ENCODE assay signal across 11 cellular contexts in the genomic region with DNA sequence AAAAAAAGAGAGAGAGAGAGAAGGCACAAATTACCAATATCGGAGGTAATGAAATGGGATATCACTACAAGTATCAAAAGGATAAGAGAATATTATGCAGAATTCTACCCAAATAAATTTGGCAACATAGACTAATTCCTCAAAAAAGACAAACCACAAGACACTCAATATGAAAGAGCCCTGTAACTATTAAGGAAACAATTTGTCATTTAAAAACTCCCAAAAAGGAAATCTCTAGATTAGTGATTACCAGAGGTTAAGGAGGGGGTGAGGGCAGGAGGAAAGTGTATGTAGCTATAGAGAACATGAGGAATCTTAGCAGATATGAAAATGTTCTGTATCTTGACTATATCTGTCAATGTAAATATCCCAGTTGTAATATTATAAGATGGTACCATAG. TPM values are rescaled to one million over a fixed set of nuclear protein-coding genes. Genes with fewer than 3 reads are reported as not detected.
DNase-seq lines count a peak whose midpoint lies in the region; ATAC-seq, FAIRE-seq and TF ChIP-seq lines count a peak whose summit lies in the region.
"Had no signal": no experiment of that assay in that cellular context is flagged by ENCODE, and none has a peak within 500 bp of the region (broad histone marks: within the 10 kb centered on the region; RNA-seq: fewer than 3 reads in every experiment).

No MANE protein-coding gene starts in this region.

- TF ChIP-seq CTCF in GM12878 (IDR thresholded peaks at IDR 0.05 in 2 of 3, conservative IDR thresholded peaks at IDR 0.05 in 1 of 3; ENCODE audit: control insufficient read depth in 2 of 3, extremely low read depth in 1 of 3, insufficient read depth in 1 of 3, low read depth in 3 of 3, low read length in 3 of 3), result no peak

- FAIRE-seq in GM12878 (lab: Jason Lieb, UNC), result peak; percentile 38

- DNase-seq in GM12878 (ENCODE audit: low read depth, low spot score), result peak; percentile 33
- no peak for DNase-seq in GDM1 (lab: John Stamatoyannopoulos, UW)
- no peak for DNase-seq in amniotic stem cell (lab: John Stamatoyannopoulos, UW)
- DNase-seq in NCI-H2227 treated with DMSO at 0.1 percent for 48 hours (lab: John Stamatoyannopoulos, UW), result no peak
- DNase-seq: NCI-H524, posterior cingulate gyrus had no signal

- H3K4me2 ChIP-seq in GM12878 (ENCODE audit: control insufficient read depth, insufficient read depth), result peak overlapping the region; percentile 71
- H3K4me2 ChIP-seq: hepatocyte had no signal

- peak overlapping the region; percentile 9; the same call in 1 of the 2 replicates for H3K4me3 ChIP-seq in GM12878
- H3K4me3 ChIP-seq: hepatocyte had no signal

- H3K27ac ChIP-seq in GM12878 (ENCODE audit: control insufficient read depth, insufficient read depth), result peak overlapping the region; percentile 69

- in situ Hi-C loops in GM12878 (cut with MboI), result no loop called here

- SMC1A ChIA-PET in GM12878 (lab: Charles Lee; ENCODE audit: uncharacterized antibody, unreplicated experiment), result interaction anchor here (1.0 to 7.2 kb wide), 13 partner anchors 11 to 271 kb away, joined by 3 to 91 read pairs (median 5); no protein-coding TSS in a partner anchor

- H2AFZ ChIP-seq in GM12878 (ENCODE audit: control insufficient read depth, low read depth, low read length), result no peak overlapping the region
- H2AFZ ChIP-seq: hepatocyte had no signal

- H3K27me3 ChIP-seq in GM12878 (replicated peaks in 1 of 2; ENCODE audit: control insufficient read depth in 2 of 2, insufficient read depth in 2 of 2, low read length in 1 of 2), result no peaks in the 10 kb centered on the region
- H3K27me3 ChIP-seq: hepatocyte had no signal

- RAD21 ChIA-PET in GM12878 (lab: Charles Lee; ENCODE audit: unreplicated experiment), result interaction anchor here (0.7 to 10.8 kb wide), 15 partner anchors 13 to 411 kb away, joined by 3 to 150 read pairs (median 5); a partner anchor contains a TSS

- 0 out of 2 replicates have a peak, but pooled peaks have one; percentile 8 for TF ChIP-seq RAD21 in GM12878 (IDR thresholded peaks at IDR 0.05; ENCODE audit: insufficient read depth, low read depth, low read length)

- CTCF ChIA-PET in GM12878 (lab: Yijun Ruan, JAX), result interaction anchor here (0.7 to 12.2 kb wide), 10 partner anchors 11 to 362 kb away, joined by 3 to 243 read pairs (median 8); no protein-coding TSS in a partner anchor

- no TSS peak for BruUV-seq in GM12878 (replicated peaks; lab: Mats Ljungman, UMichigan)

- intact Hi-C loops in GM12878 (cut with micrococcal nuclease; ENCODE audit: unreplicated experiment), result no loop called here

- H3K36me3 ChIP-seq in GM12878 (ENCODE audit: control insufficient read depth in 2 of 2, insufficient read depth in 2 of 2, low read length in 1 of 2), result peaks cover 0 to 1% of the 10 kb centered on the region in 2 experiments; a peak in 1 of 4 replicates

- no peaks in the 10 kb centered on the region for H4K20me1 ChIP-seq in GM12878 (ENCODE audit: control insufficient read depth, insufficient read depth)

- H3K9ac ChIP-seq in GM12878 (ENCODE audit: control insufficient read depth, insufficient read depth, low read length), result no peak overlapping the region

- TF ChIP-seq EP300 in GM12878 (IDR thresholded peaks at IDR 0.05; ENCODE audit: borderline replicate concordance in 1 of 2, control insufficient read depth in 1 of 2, low read depth in 2 of 2, low read length in 2 of 2), result peak; percentile 60 to 84; a peak in 2 of 4 replicates

- POLR2A ChIA-PET in GM12878 (lab: Charles Lee), result interaction anchor here (0.6 to 2.0 kb wide), 8 partner anchors 22 to 134 kb away, joined by 3 to 13 read pairs (median 4); a partner anchor contains a TSS

- WGBS in GM12878 (ENCODE audit: insufficient coverage, insufficient replicate concordance, low lambda C conversion rate, missing lambda C conversion rate), result 53% methylated on average over 1 of the region's 1 CpG

- H3K9me3 ChIP-seq in GM12878 (replicated peaks; ENCODE audit: control insufficient read depth, insufficient read depth, low read length), result no peaks in the 10 kb centered on the region

- TF ChIP-seq POLR2A in GM12878 (IDR thresholded peaks at IDR 0.05; ENCODE audit: low read depth, low read length), result no peak

- ATAC-seq in GM18498 (IDR thresholded peaks at IDR 0.05; ENCODE audit: unreplicated experiment) (peak; percentile 32), GM19438 (IDR thresholded peaks at IDR 0.05; ENCODE audit: low read depth, unreplicated experiment) (peak; percentile 45), HG03066 (IDR thresholded peaks at IDR 0.05; ENCODE audit: low read depth, unreplicated experiment) (peak; percentile 55), GM12878 (peak; percentile 76), GM21360 (IDR thresholded peaks at IDR 0.05; ENCODE audit: unreplicated experiment) (no peak)

- H3K79me2 ChIP-seq in GM12878 (ENCODE audit: control insufficient read depth, insufficient read depth, low read length), result no peaks in the 10 kb centered on the region

- peaks cover 38% of the 10 kb centered on the region for H3K4me1 ChIP-seq in GM12878 (ENCODE audit: control insufficient read depth, insufficient read depth, low read length)

TF ChIP-seq in GM12878, 131 proteins besides CTCF, POLR2A, EP300 and RAD21 (continues in another document):
- no peak for TF ChIP-seq YBX1 (IDR thresholded peaks at IDR 0.05)
- TF ChIP-seq IKZF1 (conservative IDR thresholded peaks at IDR 0.05), result peak; percentile 67
- peak; percentile 100 for TF ChIP-seq RUNX3 (IDR thresholded peaks at IDR 0.05; ENCODE audit: low read length)
- TF ChIP-seq, protein P1, sequence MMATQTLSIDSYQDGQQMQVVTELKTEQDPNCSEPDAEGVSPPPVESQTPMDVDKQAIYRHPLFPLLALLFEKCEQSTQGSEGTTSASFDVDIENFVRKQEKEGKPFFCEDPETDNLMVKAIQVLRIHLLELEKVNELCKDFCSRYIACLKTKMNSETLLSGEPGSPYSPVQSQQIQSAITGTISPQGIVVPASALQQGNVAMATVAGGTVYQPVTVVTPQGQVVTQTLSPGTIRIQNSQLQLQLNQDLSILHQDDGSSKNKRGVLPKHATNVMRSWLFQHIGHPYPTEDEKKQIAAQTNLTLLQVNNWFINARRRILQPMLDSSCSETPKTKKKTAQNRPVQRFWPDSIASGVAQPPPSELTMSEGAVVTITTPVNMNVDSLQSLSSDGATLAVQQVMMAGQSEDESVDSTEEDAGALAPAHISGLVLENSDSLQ (IDR thresholded peaks at IDR 0.05), result no peak
- no peak for TF ChIP-seq ZNF207 (IDR thresholded peaks at IDR 0.05; ENCODE audit: borderline replicate concordance)
- TF ChIP-seq, protein P2, sequence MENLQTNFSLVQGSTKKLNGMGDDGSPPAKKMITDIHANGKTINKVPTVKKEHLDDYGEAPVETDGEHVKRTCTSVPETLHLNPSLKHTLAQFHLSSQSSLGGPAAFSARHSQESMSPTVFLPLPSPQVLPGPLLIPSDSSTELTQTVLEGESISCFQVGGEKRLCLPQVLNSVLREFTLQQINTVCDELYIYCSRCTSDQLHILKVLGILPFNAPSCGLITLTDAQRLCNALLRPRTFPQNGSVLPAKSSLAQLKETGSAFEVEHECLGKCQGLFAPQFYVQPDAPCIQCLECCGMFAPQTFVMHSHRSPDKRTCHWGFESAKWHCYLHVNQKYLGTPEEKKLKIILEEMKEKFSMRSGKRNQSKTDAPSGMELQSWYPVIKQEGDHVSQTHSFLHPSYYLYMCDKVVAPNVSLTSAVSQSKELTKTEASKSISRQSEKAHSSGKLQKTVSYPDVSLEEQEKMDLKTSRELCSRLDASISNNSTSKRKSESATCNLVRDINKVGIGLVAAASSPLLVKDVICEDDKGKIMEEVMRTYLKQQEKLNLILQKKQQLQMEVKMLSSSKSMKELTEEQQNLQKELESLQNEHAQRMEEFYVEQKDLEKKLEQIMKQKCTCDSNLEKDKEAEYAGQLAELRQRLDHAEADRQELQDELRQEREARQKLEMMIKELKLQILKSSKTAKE (IDR thresholded peaks at IDR 0.05; ENCODE audit: low read depth, poor library complexity, severe bottlenecking), result peak; percentile 89
- TF ChIP-seq HDAC6 (IDR thresholded peaks at IDR 0.05; ENCODE audit: unreplicated experiment), result no peak
- no peak for TF ChIP-seq SPI1 (IDR thresholded peaks at IDR 0.05; ENCODE audit: borderline replicate concordance, insufficient read depth, low read depth, low read length)
- no peak for TF ChIP-seq MXI1 (IDR thresholded peaks at IDR 0.05; ENCODE audit: low read depth, low read length)

RNA-seq across cellular contexts. Expression of a gene that starts 54.0 kb away (rescaled TPM):
- 113 and 119 TPM in 2 replicates for total RNA-seq in GM12878 (2013; cell fraction: nucleolus; rRNA removed)
- 22.3 TPM in 2 replicates for total RNA-seq in GM12878 (2014; rRNA removed)
- 58.3 and 61.4 TPM in 2 replicates for total RNA-seq in GM12878 (2014; rRNA removed; fragmentation: Illumina TruSeq; extraction: Trizol)
- 25.5 and 29.4 TPM in 2 replicates for total RNA-seq in GM12878 (2021)
- polyA plus RNA-seq in GM12878 (2011; ENCODE audit: low read depth), result 48.3 TPM
- polyA plus RNA-seq in GM12878 (2011; rRNA removed), result 34.6 and 58.3 TPM in 2 replicates
- polyA plus RNA-seq in GM12878 (2011; cell fraction: cytosol; rRNA removed), result 14.3 and 15.0 TPM in 2 replicates
- 11.2 and 13.5 TPM in 2 replicates for polyA plus RNA-seq in GM12878 (2011; cell fraction: nucleus; rRNA removed)
- 44.4 and 47.5 TPM in 2 replicates for polyA plus RNA-seq in GM12878 (2012)
- polyA plus RNA-seq in GM12878 (2014; fragmentation: Illumina TruSeq; extraction: Trizol), result 64.8 and 82.1 TPM in 2 replicates
- 10 to 100 TPM; 36.6 to 60.8 TPM for polyA plus RNA-seq in GM12878 (2014; fragmentation: Nextera tagmentation; extraction: Ambion mirVana)
- 25.6 and 34.5 TPM in 2 replicates for polyA plus RNA-seq in GM12878 (2014; rRNA removed)
- polyA plus RNA-seq in GM12878 (2016; fragmentation: Nextera tagmentation; extraction: Ambion mirVana), result 10 to 100 TPM; 36.7 to 39.0 TPM
- polyA minus RNA-seq in GM12878 (2011; rRNA and poly(A)+ RNA removed), result 11.7 and 15.1 TPM in 2 replicates
- 6.1 and 8.6 TPM in 2 replicates for polyA minus RNA-seq in GM12878 (2011; cell fraction: cytosol; rRNA and poly(A)+ RNA removed)
- 8.9 and 19.1 TPM in 2 replicates for polyA minus RNA-seq in GM12878 (2011; cell fraction: nucleus; rRNA and poly(A)+ RNA removed)
